ENCODE assay signal across 15 cellular contexts in genomic region chr2:209471037-209471436, GRCh38. TPM values are rescaled to one million over a fixed set of nuclear protein-coding genes. Genes with fewer than 3 reads are reported as not detected.
A peak's percentile ranks its signal among the peaks of the same experiment; 100 is the strongest.
DNase-seq lines count a peak whose midpoint lies in the region; ATAC-seq, FAIRE-seq and TF ChIP-seq lines count a peak whose summit lies in the region.
"Had no signal": no experiment of that assay in that cellular context is flagged by ENCODE, and none has a peak within 500 bp of the region (broad histone marks: within the 10 kb centered on the region; RNA-seq: fewer than 3 reads in every experiment).

No MANE protein-coding gene starts in this region.

- no peak overlapping the region for H3K9ac ChIP-seq in keratinocyte (ENCODE audit: control insufficient read depth, extremely low read depth, insufficient read depth, low read length)

- peak overlapping the region; percentile 16 for H2AFZ ChIP-seq in ACC112 (ENCODE audit: low read length, unreplicated experiment)
- no peak overlapping the region for H2AFZ ChIP-seq in keratinocyte (ENCODE audit: control insufficient read depth, low read length)

- no peak overlapping the region for H3K4me3 ChIP-seq in ACC112 (ENCODE audit: low read depth, low read length)
- H3K4me3 ChIP-seq in brain microvascular endothelial cell (ENCODE audit: low read depth, low read length) = no peak overlapping the region
- no peak overlapping the region for H3K4me3 ChIP-seq in keratinocyte (ENCODE audit: control insufficient read depth in 2 of 3, extremely low read depth in 1 of 3, insufficient read depth in 2 of 3, low read depth in 1 of 3, low read length in 3 of 3)
- H3K4me3 ChIP-seq: left ventricle myocardium inferior had no signal

- in situ Hi-C loops in brain microvascular endothelial cell (cut with HindIII; ENCODE audit: low pct_ligation_motif_present, low sequenced_read_pairs) = no loop called here

- peaks cover 56% of the 10 kb centered on the region for H3K4me1 ChIP-seq in ACC112 (ENCODE audit: control insufficient read depth, insufficient read depth, low read length, unreplicated experiment)
- H3K4me1 ChIP-seq in keratinocyte (ENCODE audit: control insufficient read depth, extremely low read depth, insufficient read depth, low read length) = peaks cover 42% of the 10 kb centered on the region

- H3K4me2 ChIP-seq in keratinocyte (ENCODE audit: control insufficient read depth, extremely low read depth, insufficient read depth, low read depth, low read length) = no peak overlapping the region

- dilution Hi-C loops in keratinocyte (cut with MboI; ENCODE audit: extremely low pct_ligation_motif_present, low sequenced_read_pairs) = no loop called here

- H3K27me3 ChIP-seq in ACC112 (ENCODE audit: insufficient read depth, low read length) = no peaks in the 10 kb centered on the region
- H3K27me3 ChIP-seq in brain microvascular endothelial cell (replicated peaks) = no peaks in the 10 kb centered on the region
- no peaks in the 10 kb centered on the region for H3K27me3 ChIP-seq in keratinocyte (ENCODE audit: control insufficient read depth, extremely low read depth, insufficient read depth, low read length)

- H4K20me1 ChIP-seq in keratinocyte (ENCODE audit: control insufficient read depth, extremely low read depth, insufficient read depth, low read length) = no peaks in the 10 kb centered on the region

- peaks cover 7% of the 10 kb centered on the region for H3K79me2 ChIP-seq in ACC112 (ENCODE audit: control insufficient read depth, insufficient read depth, low read length, unreplicated experiment)
- no peaks in the 10 kb centered on the region for H3K79me2 ChIP-seq in keratinocyte (ENCODE audit: control insufficient read depth, insufficient read depth, low read length)

- H3K27ac ChIP-seq in ACC112 (ENCODE audit: low read depth, low read length) (peak overlapping the region; percentile 100), brain microvascular endothelial cell (no peak overlapping the region), keratinocyte (ENCODE audit: control insufficient read depth, insufficient read depth, low read length) (no peak overlapping the region)
- H3K27ac ChIP-seq: left ventricle myocardium inferior had no signal

- no peak for ATAC-seq in HG03565 (IDR thresholded peaks at IDR 0.05; ENCODE audit: unreplicated experiment)
- ATAC-seq: Panc1, T-cell had no signal

- FAIRE-seq in keratinocyte (lab: Jason Lieb, UNC) = peak; percentile 78

- no peaks in the 10 kb centered on the region for H3K9me1 ChIP-seq in keratinocyte (ENCODE audit: control insufficient read depth, extremely low read depth, insufficient read depth, low read length)

- no peaks in the 10 kb centered on the region for H3K9me3 ChIP-seq in keratinocyte (ENCODE audit: control insufficient read depth, low read depth, low read length)

- TF ChIP-seq CTCF in brain microvascular endothelial cell (IDR thresholded peaks at IDR 0.05; ENCODE audit: low read depth, low read length, missing control alignments) (no peak), keratinocyte (optimal IDR thresholded peaks at IDR 0.05 in 1 of 3, IDR thresholded peaks at IDR 0.05 in 1 of 3, conservative IDR thresholded peaks at IDR 0.05 in 1 of 3; ENCODE audit: extremely low read depth in 1 of 3, insufficient read depth in 2 of 3, low read length in 3 of 3) (no peak)

- DNase-seq in LHCN-M2 (ENCODE audit: low read depth) = peak; percentile 37
- DNase-seq in brain microvascular endothelial cell = peak; percentile 18
- DNase-seq in keratinocyte (ENCODE audit: low read depth, low spot score) = no peak
- DNase-seq in NCI-H82 (lab: John Stamatoyannopoulos, UW) = no peak
- DNase-seq in activated CD8-positive, alpha-beta memory T cell treated with anti-CD3 and anti-CD28 coated beads for 24 hours = no peak
- DNase-seq in activated naive CD4-positive, alpha-beta T cell (lab: John Stamatoyannopoulos, UW) = no peak
- DNase-seq: Calu3; left ventricle myocardium inferior; NCI-H2029; NCI-H524 treated with DMSO at 0.1 percent for 48 hours; stimulated activated CD4-positive, alpha-beta T cell treated with anti-CD3 and anti-CD28 coated beads, Interleukin-12 subunit alpha, Interleukin-12 subunit beta, amount 100 ng/mL, for 4 hours; T-cell had no signal

- H3K36me3 ChIP-seq in ACC112 (ENCODE audit: insufficient read depth, low read length) = 0 out of 2 replicates have a peak, but pooled peaks cover 4% of the 10 kb centered on the region
- no peaks in the 10 kb centered on the region for H3K36me3 ChIP-seq in brain microvascular endothelial cell (replicated peaks)
- no peaks in the 10 kb centered on the region for H3K36me3 ChIP-seq in keratinocyte (ENCODE audit: control insufficient read depth in 2 of 2, extremely low read depth in 1 of 2, insufficient read depth in 2 of 2, low read length in 2 of 2)
- H3K36me3 ChIP-seq: left ventricle myocardium inferior had no signal

RNA-seq across cellular contexts. Expression of gene MAP2, which starts 47.2 kb away (rescaled TPM):
- total RNA-seq in LHCN-M2 (2014; rRNA removed) = 0.06 and 0.23 TPM in 2 replicates
- 0.64 TPM for polyA plus RNA-seq in LHCN-M2 (2012)
- polyA plus RNA-seq in keratinocyte = 11.9 to 27.1 TPM (median 16.2 TPM) in 3 replicates
- 151 TPM for polyA plus RNA-seq in keratinocyte (2011; ENCODE audit: low read depth)
- polyA plus RNA-seq in keratinocyte (2011; cell fraction: cytosol; rRNA removed) = 17.7 and 30.9 TPM in 2 replicates
- 42.6 and 47.7 TPM in 2 replicates for polyA plus RNA-seq in keratinocyte (2011; cell fraction: nucleus; rRNA removed)
- 16.6 and 82.0 TPM in 2 replicates for polyA plus RNA-seq in keratinocyte (2012; ENCODE audit: low replicate concordance)
- 41.0 to 74.8 TPM (median 46.1 TPM) in 3 replicates for polyA minus RNA-seq in keratinocyte
- 19.8 TPM for polyA minus RNA-seq in keratinocyte (2011; cell fraction: cytosol; rRNA and poly(A)+ RNA removed)
- 53.9 and 89.6 TPM in 2 replicates for polyA minus RNA-seq in keratinocyte (2011; cell fraction: nucleus; rRNA and poly(A)+ RNA removed)

Comparison
In these comparisons a context has a peak if more than half of its experiments do, and no peak if none do; other contexts are left out.
1. DNase-seq: peak in LHCN-M2 (single experiment) and brain microvascular endothelial cell (single experiment); none in keratinocyte (single experiment), NCI-H82 (single experiment), activated CD8-positive, alpha-beta memory T cell treated with anti-CD3 and anti-CD28 coated beads for 24 hours (single experiment) and activated naive CD4-positive, alpha-beta T cell (0 of 4).